Comparison of ENCODE assay signal across 8 cellular contexts in the genomic region with DNA sequence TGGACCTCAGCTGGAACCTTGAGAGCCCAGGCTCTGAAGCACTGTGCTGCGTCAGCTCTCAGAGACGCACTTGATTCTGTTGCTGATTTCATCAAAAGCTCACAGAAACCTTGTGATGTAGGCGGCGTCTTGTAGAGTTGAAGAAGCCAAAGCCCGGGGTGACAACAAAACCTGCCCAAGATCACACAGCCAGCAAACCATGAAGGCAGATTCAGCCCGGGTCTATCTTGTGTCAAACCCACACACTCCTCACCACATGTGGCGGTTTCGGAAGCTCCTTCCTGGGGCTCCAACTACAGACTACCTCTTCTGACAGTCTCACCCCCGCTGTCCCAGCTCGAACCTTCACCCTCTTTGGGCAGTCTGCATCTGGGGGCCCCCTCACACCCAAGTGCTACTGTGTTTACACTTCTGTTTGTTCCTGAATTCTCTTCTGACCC. TPM values are rescaled to one million over a fixed set of nuclear protein-coding genes. Genes with fewer than 3 reads are reported as not detected.
DNase-seq lines count a peak whose midpoint lies in the region; ATAC-seq lines count a peak whose summit lies in the region.

No MANE protein-coding gene starts in this region.

- no peak overlapping the region for H3K14ac ChIP-seq in trophoblast cell (ENCODE audit: low read length)

- H3K9me3 ChIP-seq in trophoblast cell (ENCODE audit: insufficient read depth, low read depth, low read length), result peaks cover 2% of the 10 kb centered on the region

- H3K18ac ChIP-seq in trophoblast cell (ENCODE audit: low read length), result no peak overlapping the region

- no peak overlapping the region for H2AFZ ChIP-seq in trophoblast cell (ENCODE audit: insufficient read depth, low read length, poor library complexity)

- peak overlapping the region; percentile 27 for H2BK12ac ChIP-seq in trophoblast cell (ENCODE audit: low read length)

- H3K9ac ChIP-seq in trophoblast cell (ENCODE audit: low read length), result no peak overlapping the region

- no peaks in the 10 kb centered on the region for H3K27me3 ChIP-seq in trophoblast cell (ENCODE audit: insufficient read depth, low read length)

- DNase-seq in activated CD8-positive, alpha-beta memory T cell treated with anti-CD3 and anti-CD28 coated beads, Interleukin-2, amount 50 U/mL, for 4 hours, result peak; percentile 66
- no peak for DNase-seq in trophoblast cell
- no peak for DNase-seq in cerebellar nuclear complex (lab: John Stamatoyannopoulos, UW)
- DNase-seq in NCI-H1092 (lab: John Stamatoyannopoulos, UW), result no peak
- DNase-seq in putamen (ENCODE audit: low spot score), result no peak
- DNase-seq in NCI-H526 (lab: John Stamatoyannopoulos, UW), result no peak

- peak; percentile 51 for ATAC-seq in GM19328 (IDR thresholded peaks at IDR 0.05; ENCODE audit: unreplicated experiment)
- ATAC-seq in HG03378 (IDR thresholded peaks at IDR 0.05; ENCODE audit: unreplicated experiment), result peak; percentile 45

- H3K23ac ChIP-seq in trophoblast cell (ENCODE audit: low read length), result no peak overlapping the region

- H3K36me3 ChIP-seq in trophoblast cell (ENCODE audit: control insufficient read depth in 1 of 2, insufficient read depth in 2 of 2, low read length in 2 of 2), result no peaks in the 10 kb centered on the region

- no peak overlapping the region for H3K4me3 ChIP-seq in trophoblast cell (ENCODE audit: low read depth, low read length)

- H2AK5ac ChIP-seq in trophoblast cell (ENCODE audit: low read length), result no peak overlapping the region

- no peak overlapping the region for H2BK5ac ChIP-seq in trophoblast cell (ENCODE audit: low read depth, low read length, poor library complexity)

- no peak overlapping the region for H3K4me2 ChIP-seq in trophoblast cell (ENCODE audit: low read length)

- H3K79me2 ChIP-seq in trophoblast cell (ENCODE audit: control insufficient read depth, insufficient read depth, low read length, poor library complexity), result no peaks in the 10 kb centered on the region

- H4K12ac ChIP-seq in trophoblast cell (ENCODE audit: low read depth, low read length), result no peak overlapping the region

- H3K4ac ChIP-seq in trophoblast cell (ENCODE audit: low read depth, low read length), result no peak overlapping the region

- WGBS in trophoblast cell (ENCODE audit: extremely low coverage, insufficient coverage, insufficient read length), result no CpG with 5 or more reads among the region's 10 CpGs

- no peak overlapping the region for H4K8ac ChIP-seq in trophoblast cell (ENCODE audit: low read depth, low read length)

- H2BK120ac ChIP-seq in trophoblast cell (ENCODE audit: insufficient read depth, low read length, poor library complexity), result no peak overlapping the region

- H3K4me1 ChIP-seq in trophoblast cell (ENCODE audit: control insufficient read depth in 1 of 2, insufficient read depth in 2 of 2, low read length in 2 of 2), result peaks cover 6 to 7% of the 10 kb centered on the region in 2 experiments

- H3K27ac ChIP-seq in trophoblast cell (ENCODE audit: low read depth, low read length), result no peak overlapping the region

- H4K91ac ChIP-seq in trophoblast cell (ENCODE audit: low read depth, low read length), result no peak overlapping the region

- H3K79me1 ChIP-seq in trophoblast cell (ENCODE audit: low read length), result no peaks in the 10 kb centered on the region

RNA-seq across cellular contexts. Expression of a gene that starts 50.4 kb away (rescaled TPM):
- polyA plus RNA-seq in trophoblast cell (2013), result 1.1 and 1.2 TPM in 2 replicates
